In the genomic region with DNA sequence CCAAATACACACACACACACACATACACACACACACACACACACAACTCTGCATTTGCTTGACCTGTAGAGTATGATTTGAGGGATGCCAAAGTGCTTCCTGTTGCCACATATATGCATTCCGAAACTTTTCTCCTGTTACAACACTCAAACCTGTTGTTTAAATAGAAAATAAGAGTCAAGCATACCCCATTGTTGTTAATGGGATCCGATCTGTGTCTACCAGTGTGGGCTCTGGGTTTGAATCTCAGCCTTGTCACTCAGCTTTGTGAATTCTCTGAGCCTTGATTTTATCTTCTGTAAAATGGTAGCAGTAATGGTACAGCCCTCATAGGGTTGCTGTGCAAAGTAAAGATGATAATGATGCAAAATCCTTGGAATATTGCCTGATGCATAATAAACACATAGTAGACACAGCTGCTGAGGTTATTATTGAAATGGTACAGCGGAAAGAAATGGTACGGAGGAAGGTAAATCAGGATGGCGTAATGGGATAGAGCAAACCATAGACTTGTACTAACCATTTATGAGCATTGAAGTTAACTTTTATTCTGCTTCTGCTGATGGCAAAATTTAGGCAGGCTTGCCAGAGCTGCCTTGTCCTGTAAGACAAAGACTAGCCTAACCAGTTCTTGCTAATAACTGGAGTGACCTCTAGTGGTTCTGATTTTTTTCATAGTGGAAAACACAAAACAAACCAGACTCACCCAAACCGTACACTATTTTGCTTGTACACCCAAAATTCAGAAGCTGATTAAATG, we compare ENCODE assay signal across 8 cellular contexts.
DNase-seq lines count a peak whose midpoint lies in the region; ATAC-seq and TF ChIP-seq lines count a peak whose summit lies in the region.

No MANE protein-coding gene starts in this region.

- H3K4me2 ChIP-seq in OCI-LY1 (ENCODE audit: low read length), result peak overlapping the region; percentile 69
- no peak overlapping the region for H3K4me2 ChIP-seq in osteoblast (ENCODE audit: insufficient read depth, low read length)

- no peaks in the 10 kb centered on the region for H4K20me1 ChIP-seq in OCI-LY1 (ENCODE audit: insufficient read depth, low read length)
- H4K20me1 ChIP-seq in osteoblast (ENCODE audit: insufficient read depth, low read length), result no peaks in the 10 kb centered on the region

- H3F3A ChIP-seq in OCI-LY1 (ENCODE audit: insufficient read depth, low read length), result no peaks in the 10 kb centered on the region

- H3K4me1 Mint-ChIP-seq in stimulated activated effector memory CD8-positive, alpha-beta T cell treated with anti-CD3 and anti-CD28 coated beads, Interleukin-12 subunit alpha, Interleukin-12 subunit beta, amount 100 ng/mL, for 72 hours, result no peaks in the 10 kb centered on the region

- no peaks in the 10 kb centered on the region for H3K9me2 ChIP-seq in OCI-LY1 (ENCODE audit: low read depth, low read length)

- H3K36me3 Mint-ChIP-seq in stimulated activated effector memory CD8-positive, alpha-beta T cell treated with anti-CD3 and anti-CD28 coated beads, Interleukin-12 subunit alpha, Interleukin-12 subunit beta, amount 100 ng/mL, for 72 hours, result no peaks in the 10 kb centered on the region

- H3K79me2 ChIP-seq in OCI-LY1 (ENCODE audit: insufficient read depth, low read length) (no peaks in the 10 kb centered on the region), osteoblast (ENCODE audit: insufficient read depth, low read length) (no peaks in the 10 kb centered on the region)

- H3K4me3 ChIP-seq in OCI-LY1 (ENCODE audit: low read depth, low read length, poor library complexity, severe bottlenecking) (peak overlapping the region; percentile 41), osteoblast (ENCODE audit: insufficient read depth, low read length) (no peak overlapping the region)

- H3K27ac ChIP-seq in OCI-LY1 (ENCODE audit: low read depth, low read length, poor library complexity, severe bottlenecking), result peak overlapping the region; percentile 93
- no peak overlapping the region for H3K27ac ChIP-seq in osteoblast (ENCODE audit: low read depth, low read length)

- H3K9me3 ChIP-seq in OCI-LY1 (ENCODE audit: low read length) (no peaks in the 10 kb centered on the region), osteoblast (ENCODE audit: low read depth, low read length) (no peaks in the 10 kb centered on the region)

- TF ChIP-seq CTCF in OCI-LY1 (IDR thresholded peaks at IDR 0.05; ENCODE audit: low read length) (peak; percentile 72), osteoblast (IDR thresholded peaks at IDR 0.05; ENCODE audit: extremely low read depth, low read depth, low read length) (peak; percentile 63)

- H3K4me3 Mint-ChIP-seq in stimulated activated effector memory CD8-positive, alpha-beta T cell treated with anti-CD3 and anti-CD28 coated beads, Interleukin-12 subunit alpha, Interleukin-12 subunit beta, amount 100 ng/mL, for 72 hours, result no peak overlapping the region

- H2AFZ ChIP-seq in OCI-LY1 (ENCODE audit: low read length) (no peak overlapping the region), osteoblast (ENCODE audit: low read length) (no peak overlapping the region)

- peak; percentile 65 for ATAC-seq in esophagus mucosa
- ATAC-seq in stimulated activated effector memory CD8-positive, alpha-beta T cell treated with anti-CD3 and anti-CD28 coated beads, Interleukin-12 subunit alpha, Interleukin-12 subunit beta, amount 100 ng/mL, for 72 hours, result no peak

- no peaks in the 10 kb centered on the region for H3K27me3 ChIP-seq in OCI-LY1 (ENCODE audit: insufficient read depth, low read length)
- H3K27me3 ChIP-seq in osteoblast (ENCODE audit: insufficient read depth, low read length), result no peaks in the 10 kb centered on the region

- no peak overlapping the region for H3K27ac Mint-ChIP-seq in stimulated activated effector memory CD8-positive, alpha-beta T cell treated with anti-CD3 and anti-CD28 coated beads, Interleukin-12 subunit alpha, Interleukin-12 subunit beta, amount 100 ng/mL, for 72 hours

- peak; percentile 14 for DNase-seq in NCI-H2107 treated with DMSO at 0.1 percent for 48 hours (lab: John Stamatoyannopoulos, UW; ENCODE audit: unreplicated experiment)
- DNase-seq in NCI-H2107 (lab: John Stamatoyannopoulos, UW), result no peak
- DNase-seq in osteoblast (ENCODE audit: insufficient read length, low spot score, missing footprints), result no peak
- DNase-seq in mesenteric fat pad (ENCODE audit: low spot score), result no peak
- no peak for DNase-seq in putamen (ENCODE audit: low spot score)
- no peak for DNase-seq in stimulated activated effector memory CD8-positive, alpha-beta T cell treated with anti-CD3 and anti-CD28 coated beads, Interleukin-12 subunit alpha, Interleukin-12 subunit beta, amount 100 ng/mL, for 72 hours (ENCODE audit: low spot score in 2 of 2)

- no peaks in the 10 kb centered on the region for H3K9me3 Mint-ChIP-seq in stimulated activated effector memory CD8-positive, alpha-beta T cell treated with anti-CD3 and anti-CD28 coated beads, Interleukin-12 subunit alpha, Interleukin-12 subunit beta, amount 100 ng/mL, for 72 hours

- H3K36me3 ChIP-seq in OCI-LY1 (ENCODE audit: insufficient read depth, low read length) (no peaks in the 10 kb centered on the region), osteoblast (ENCODE audit: insufficient read depth, low read length) (no peaks in the 10 kb centered on the region)

- H3K4me1 ChIP-seq in OCI-LY1 (ENCODE audit: insufficient read depth, low read length, severe bottlenecking) (peaks cover 90% of the 10 kb centered on the region), osteoblast (ENCODE audit: insufficient read depth, low read length) (peaks cover 13% of the 10 kb centered on the region)

- H3K9ac ChIP-seq in OCI-LY1 (ENCODE audit: low read length), result peak overlapping the region; percentile 60
